ENCODE assay signal across 7 cellular contexts in genomic region chr2:169734172-169734847, GRCh38. TPM values are rescaled to one million over a fixed set of nuclear protein-coding genes. Genes with fewer than 3 reads are reported as not detected.
A peak's percentile ranks its signal among the peaks of the same experiment; 100 is the strongest.
DNase-seq lines count a peak whose midpoint lies in the region; ATAC-seq and TF ChIP-seq lines count a peak whose summit lies in the region.

No MANE protein-coding gene starts in this region.

- H3K27me3 ChIP-seq in GM06990 (replicated peaks; ENCODE audit: control insufficient read depth, insufficient read depth, low read length) (no peaks in the 10 kb centered on the region), HL-60 (ENCODE audit: insufficient read depth, poor library complexity, severe bottlenecking) (no peaks in the 10 kb centered on the region), esophagus muscularis mucosa (peaks cover 0 to 2% (median 0%) of the 10 kb centered on the region in 4 donors)

- no peak for TF ChIP-seq EP300 in esophagus muscularis mucosa (IDR thresholded peaks at IDR 0.05)

- TF ChIP-seq CTCF in GM06990 (IDR thresholded peaks at IDR 0.05; ENCODE audit: insufficient read depth, low read length, poor library complexity, severe bottlenecking) (no peak), HL-60 (IDR thresholded peaks at IDR 0.05; ENCODE audit: insufficient read depth, low read length) (no peak), esophagus muscularis mucosa (IDR thresholded peaks at IDR 0.05) (no peak), nephron (IDR thresholded peaks at IDR 0.05; ENCODE audit: unreplicated experiment in 3 of 3) (no peak)

- peaks cover 3% of the 10 kb centered on the region for H3K36me3 Mint-ChIP-seq in nephron (ENCODE audit: low read depth)

- no peaks in the 10 kb centered on the region for H3K36me3 ChIP-seq in GM06990 (ENCODE audit: control insufficient read depth, insufficient read depth, low read length)
- no peaks in the 10 kb centered on the region for H3K36me3 ChIP-seq in esophagus muscularis mucosa

- intact Hi-C loops in esophagus muscularis mucosa (cut with DNase I) = loop anchor here (5.0 kb wide), 1 partner anchor 37 kb away; no protein-coding TSS in a partner anchor

- no peak for TF ChIP-seq POLR2A in esophagus muscularis mucosa (IDR thresholded peaks at IDR 0.05; ENCODE audit: low read depth)

- no peaks in the 10 kb centered on the region for H3K9me3 Mint-ChIP-seq in nephron

- H3K27ac ChIP-seq in HL-60 (replicated peaks) (no peak overlapping the region), esophagus muscularis mucosa (replicated peaks in 1 of 4) (peak overlapping the region; percentile 78 to 80 (median 80))

- H3K4me3 ChIP-seq in GM06990 (replicated peaks; ENCODE audit: low read depth, low read length) = peak overlapping the region; percentile 74
- H3K4me3 ChIP-seq in HL-60 (replicated peaks; ENCODE audit: insufficient read depth, low read length) = peak overlapping the region; percentile 78
- H3K4me3 ChIP-seq in esophagus muscularis mucosa = peak overlapping the region; percentile 56 to 80 (median 70)

- DNase-seq in GM06990 (ENCODE audit: extremely low read depth, insufficient read length) (peak; percentile 48), HL-60 (ENCODE audit: low read depth in 1 of 2, low spot score in 1 of 2) (peak in 1 of 2 experiments; percentile 15), UCSD-AML1 (lab: John Stamatoyannopoulos, UW; ENCODE audit: unreplicated experiment) (peak; percentile 44), esophagus muscularis mucosa (ENCODE audit: extremely low spot score) (no peak), islet precursor cell (no peak)

- H3K4me1 Mint-ChIP-seq in nephron = peaks cover 28% of the 10 kb centered on the region

- H3K4me3 Mint-ChIP-seq in nephron = peak overlapping the region; percentile 92 to 97 (median 93)

- H3K9me3 ChIP-seq in esophagus muscularis mucosa = no peaks in the 10 kb centered on the region

- peak overlapping the region in 2 of 3 experiments; percentile 73 to 89 for H3K27ac Mint-ChIP-seq in nephron

- peaks cover 9% of the 10 kb centered on the region for H3K27me3 Mint-ChIP-seq in nephron (ENCODE audit: low read depth)

- peak; percentile 41 for ATAC-seq in GM21390 (IDR thresholded peaks at IDR 0.05; ENCODE audit: unreplicated experiment)

- WGBS in esophagus muscularis mucosa = 3% methylated on average over 19 of the region's 69 CpGs

- H3K4me1 ChIP-seq in esophagus muscularis mucosa = peaks cover 5 to 53% (median 44%) of the 10 kb centered on the region in 4 donors

RNA-seq across cellular contexts. Expression of gene KLHL23, which starts 0.7 kb away (rescaled TPM):
- 10 to 100 TPM; 36.9 to 66.9 (median 52.8) TPM for total RNA-seq in esophagus muscularis mucosa

RNA-seq across cellular contexts. Expression of gene PHOSPHO2, which starts 40.0 kb away (rescaled TPM):
- total RNA-seq in esophagus muscularis mucosa = 10 to 100 TPM in 1 of 4 donors, 1 to 10 TPM in 3; 3.3 to 18.7 (median 6.6) TPM

RNA-seq across cellular contexts. Expression of gene CFAP210, which starts 40.1 kb away (rescaled TPM):
- total RNA-seq in esophagus muscularis mucosa = under 1 TPM in 1 of 4 donors, not detected in 3; 0.80 TPM

Comparison
In these comparisons a context has a peak if more than half of its experiments do, and no peak if none do; other contexts are left out.
1. DNase-seq: peak in GM06990 (single experiment) and UCSD-AML1 (single experiment); none in esophagus muscularis mucosa (single experiment) and islet precursor cell (single experiment).
2. Peak in every context shown above with its lines, with median percentiles within 50 percentile points of each other: H3K4me3 ChIP-seq.